1 cellular context compared by ENCODE assay signal in genomic region chr16:3123986-3124886, GRCh38.
A peak's percentile ranks its signal among the peaks of the same experiment; 100 is the strongest.
TF ChIP-seq lines count a peak whose summit lies in the region.

No MANE protein-coding gene starts in this region.

TF ChIP-seq in HEK293, 187 proteins besides CTCF, POLR2A, EP300 and RAD21 (continued from another document and continues in another):
- TF ChIP-seq ZNF18 (tag by site-specific recombination; IDR thresholded peaks at IDR 0.05) (no peak), ZNF560 (tag by site-specific recombination; IDR thresholded peaks at IDR 0.05; ENCODE audit: borderline replicate concordance) (no peak), ZBTB21 (tag by site-specific recombination; IDR thresholded peaks at IDR 0.05) (no peak; the same call in 1 of the 2 replicates), BCL11A (tag by site-specific recombination; IDR thresholded peaks at IDR 0.05; ENCODE audit: low read depth) (no peak), ZNF155 (tag by site-specific recombination; IDR thresholded peaks at IDR 0.05) (no peak), ZNF747 (tag by site-specific recombination; IDR thresholded peaks at IDR 0.05) (no peak), ZNF10 (tag by site-specific recombination; IDR thresholded peaks at IDR 0.05) (peak; percentile 62), ZNF221 (tag by site-specific recombination; IDR thresholded peaks at IDR 0.05; ENCODE audit: borderline replicate concordance) (no peak), TCF7L2 (IDR thresholded peaks at IDR 0.05; ENCODE audit: borderline replicate concordance, low read depth, low read length) (no peak), ZNF585B (tag by site-specific recombination; IDR thresholded peaks at IDR 0.05) (no peak), ZNF513 (tag by site-specific recombination; IDR thresholded peaks at IDR 0.05) (no peak), ZNF138 (tag by site-specific recombination; IDR thresholded peaks at IDR 0.05; ENCODE audit: borderline replicate concordance) (no peak), ZNF501 (tag by site-specific recombination; IDR thresholded peaks at IDR 0.05) (no peak; the same call in none of the 2 replicates), ZNF600 (tag by site-specific recombination; IDR thresholded peaks at IDR 0.05) (peak; percentile 99), ELK4 (IDR thresholded peaks at IDR 0.05; ENCODE audit: borderline replicate concordance, low read depth, low read length) (no peak), ZNF211 (tag by site-specific recombination; IDR thresholded peaks at IDR 0.05; ENCODE audit: low read depth) (no peak), ZNF626 (tag by site-specific recombination; IDR thresholded peaks at IDR 0.05) (no peak), ZNF350 (tag by site-specific recombination; IDR thresholded peaks at IDR 0.05) (no peak), ZNF23 (tag by site-specific recombination; IDR thresholded peaks at IDR 0.05; ENCODE audit: borderline replicate concordance) (no peak), ZNF274 (IDR thresholded peaks at IDR 0.05; ENCODE audit: low read length) (no peak), ZNF274 (tag by site-specific recombination; IDR thresholded peaks at IDR 0.05; ENCODE audit: borderline replicate concordance) (no peak), ZBTB20 (tag by site-specific recombination; IDR thresholded peaks at IDR 0.05) (peak; percentile 100), ZNF19 (tag by site-specific recombination; IDR thresholded peaks at IDR 0.05; ENCODE audit: low read depth) (no peak), ZNF416 (tag by site-specific recombination; IDR thresholded peaks at IDR 0.05) (no peak), ZNF133 (tag by site-specific recombination; IDR thresholded peaks at IDR 0.05) (no peak), ZSCAN16 (tag by site-specific recombination; IDR thresholded peaks at IDR 0.05) (no peak), ZNF701 (tag by site-specific recombination; IDR thresholded peaks at IDR 0.05) (no peak), ZNF777 (tag by site-specific recombination; IDR thresholded peaks at IDR 0.05; ENCODE audit: borderline replicate concordance) (no peak), TRIM28 (IDR thresholded peaks at IDR 0.05; ENCODE audit: borderline replicate concordance, low read length) (no peak), ZNF280D (tag by site-specific recombination; IDR thresholded peaks at IDR 0.05) (no peak), ZNF785 (tag by site-specific recombination; IDR thresholded peaks at IDR 0.05) (no peak), ZBTB8A (tag by site-specific recombination; IDR thresholded peaks at IDR 0.05) (peak; percentile 61), ZBTB26 (tag by site-specific recombination; optimal IDR thresholded peaks at IDR 0.05) (peak; percentile 45), ZNF157 (tag by site-specific recombination; IDR thresholded peaks at IDR 0.05) (no peak), ZNF266 (tag by site-specific recombination; IDR thresholded peaks at IDR 0.05; ENCODE audit: low read depth) (no peak), ZNF140 (tag by site-specific recombination; IDR thresholded peaks at IDR 0.05) (no peak), IKZF3 (tag by site-specific recombination; IDR thresholded peaks at IDR 0.05) (0 out of 2 replicates have a peak, but pooled peaks have one; percentile 58), ZNF16 (tag by site-specific recombination; IDR thresholded peaks at IDR 0.05; ENCODE audit: low read depth) (no peak), ZNF121 (tag by site-specific recombination; IDR thresholded peaks at IDR 0.05) (peak; percentile 23; the same call in 1 of the 2 replicates), ZNF114 (tag by site-specific recombination; IDR thresholded peaks at IDR 0.05) (no peak), ZNF335 (tag by site-specific recombination; conservative IDR thresholded peaks at IDR 0.05) (no peak), ZNF202 (tag by site-specific recombination; IDR thresholded peaks at IDR 0.05; ENCODE audit: borderline replicate concordance) (no peak)
- TF ChIP-seq, protein P1, sequence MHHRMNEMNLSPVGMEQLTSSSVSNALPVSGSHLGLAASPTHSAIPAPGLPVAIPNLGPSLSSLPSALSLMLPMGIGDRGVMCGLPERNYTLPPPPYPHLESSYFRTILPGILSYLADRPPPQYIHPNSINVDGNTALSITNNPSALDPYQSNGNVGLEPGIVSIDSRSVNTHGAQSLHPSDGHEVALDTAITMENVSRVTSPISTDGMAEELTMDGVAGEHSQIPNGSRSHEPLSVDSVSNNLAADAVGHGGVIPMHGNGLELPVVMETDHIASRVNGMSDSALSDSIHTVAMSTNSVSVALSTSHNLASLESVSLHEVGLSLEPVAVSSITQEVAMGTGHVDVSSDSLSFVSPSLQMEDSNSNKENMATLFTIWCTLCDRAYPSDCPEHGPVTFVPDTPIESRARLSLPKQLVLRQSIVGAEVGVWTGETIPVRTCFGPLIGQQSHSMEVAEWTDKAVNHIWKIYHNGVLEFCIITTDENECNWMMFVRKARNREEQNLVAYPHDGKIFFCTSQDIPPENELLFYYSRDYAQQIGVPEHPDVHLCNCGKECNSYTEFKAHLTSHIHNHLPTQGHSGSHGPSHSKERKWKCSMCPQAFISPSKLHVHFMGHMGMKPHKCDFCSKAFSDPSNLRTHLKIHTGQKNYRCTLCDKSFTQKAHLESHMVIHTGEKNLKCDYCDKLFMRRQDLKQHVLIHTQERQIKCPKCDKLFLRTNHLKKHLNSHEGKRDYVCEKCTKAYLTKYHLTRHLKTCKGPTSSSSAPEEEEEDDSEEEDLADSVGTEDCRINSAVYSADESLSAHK (tag by site-specific recombination; IDR thresholded peaks at IDR 0.05), result no peak
- TF ChIP-seq, protein P2, sequence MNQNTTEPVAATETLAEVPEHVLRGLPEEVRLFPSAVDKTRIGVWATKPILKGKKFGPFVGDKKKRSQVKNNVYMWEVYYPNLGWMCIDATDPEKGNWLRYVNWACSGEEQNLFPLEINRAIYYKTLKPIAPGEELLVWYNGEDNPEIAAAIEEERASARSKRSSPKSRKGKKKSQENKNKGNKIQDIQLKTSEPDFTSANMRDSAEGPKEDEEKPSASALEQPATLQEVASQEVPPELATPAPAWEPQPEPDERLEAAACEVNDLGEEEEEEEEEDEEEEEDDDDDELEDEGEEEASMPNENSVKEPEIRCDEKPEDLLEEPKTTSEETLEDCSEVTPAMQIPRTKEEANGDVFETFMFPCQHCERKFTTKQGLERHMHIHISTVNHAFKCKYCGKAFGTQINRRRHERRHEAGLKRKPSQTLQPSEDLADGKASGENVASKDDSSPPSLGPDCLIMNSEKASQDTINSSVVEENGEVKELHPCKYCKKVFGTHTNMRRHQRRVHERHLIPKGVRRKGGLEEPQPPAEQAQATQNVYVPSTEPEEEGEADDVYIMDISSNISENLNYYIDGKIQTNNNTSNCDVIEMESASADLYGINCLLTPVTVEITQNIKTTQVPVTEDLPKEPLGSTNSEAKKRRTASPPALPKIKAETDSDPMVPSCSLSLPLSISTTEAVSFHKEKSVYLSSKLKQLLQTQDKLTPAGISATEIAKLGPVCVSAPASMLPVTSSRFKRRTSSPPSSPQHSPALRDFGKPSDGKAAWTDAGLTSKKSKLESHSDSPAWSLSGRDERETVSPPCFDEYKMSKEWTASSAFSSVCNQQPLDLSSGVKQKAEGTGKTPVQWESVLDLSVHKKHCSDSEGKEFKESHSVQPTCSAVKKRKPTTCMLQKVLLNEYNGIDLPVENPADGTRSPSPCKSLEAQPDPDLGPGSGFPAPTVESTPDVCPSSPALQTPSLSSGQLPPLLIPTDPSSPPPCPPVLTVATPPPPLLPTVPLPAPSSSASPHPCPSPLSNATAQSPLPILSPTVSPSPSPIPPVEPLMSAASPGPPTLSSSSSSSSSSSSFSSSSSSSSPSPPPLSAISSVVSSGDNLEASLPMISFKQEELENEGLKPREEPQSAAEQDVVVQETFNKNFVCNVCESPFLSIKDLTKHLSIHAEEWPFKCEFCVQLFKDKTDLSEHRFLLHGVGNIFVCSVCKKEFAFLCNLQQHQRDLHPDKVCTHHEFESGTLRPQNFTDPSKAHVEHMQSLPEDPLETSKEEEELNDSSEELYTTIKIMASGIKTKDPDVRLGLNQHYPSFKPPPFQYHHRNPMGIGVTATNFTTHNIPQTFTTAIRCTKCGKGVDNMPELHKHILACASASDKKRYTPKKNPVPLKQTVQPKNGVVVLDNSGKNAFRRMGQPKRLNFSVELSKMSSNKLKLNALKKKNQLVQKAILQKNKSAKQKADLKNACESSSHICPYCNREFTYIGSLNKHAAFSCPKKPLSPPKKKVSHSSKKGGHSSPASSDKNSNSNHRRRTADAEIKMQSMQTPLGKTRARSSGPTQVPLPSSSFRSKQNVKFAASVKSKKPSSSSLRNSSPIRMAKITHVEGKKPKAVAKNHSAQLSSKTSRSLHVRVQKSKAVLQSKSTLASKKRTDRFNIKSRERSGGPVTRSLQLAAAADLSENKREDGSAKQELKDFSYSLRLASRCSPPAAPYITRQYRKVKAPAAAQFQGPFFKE (tag by site-specific recombination; IDR thresholded peaks at IDR 0.05; ENCODE audit: borderline replicate concordance), result no peak
- TF ChIP-seq, protein P3, sequence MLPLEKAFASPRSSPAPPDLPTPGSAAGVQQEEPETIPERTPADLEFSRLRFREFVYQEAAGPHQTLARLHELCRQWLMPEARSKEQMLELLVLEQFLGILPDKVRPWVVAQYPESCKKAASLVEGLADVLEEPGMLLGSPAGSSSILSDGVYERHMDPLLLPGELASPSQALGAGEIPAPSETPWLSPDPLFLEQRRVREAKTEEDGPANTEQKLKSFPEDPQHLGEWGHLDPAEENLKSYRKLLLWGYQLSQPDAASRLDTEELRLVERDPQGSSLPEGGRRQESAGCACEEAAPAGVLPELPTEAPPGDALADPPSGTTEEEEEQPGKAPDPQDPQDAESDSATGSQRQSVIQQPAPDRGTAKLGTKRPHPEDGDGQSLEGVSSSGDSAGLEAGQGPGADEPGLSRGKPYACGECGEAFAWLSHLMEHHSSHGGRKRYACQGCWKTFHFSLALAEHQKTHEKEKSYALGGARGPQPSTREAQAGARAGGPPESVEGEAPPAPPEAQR (tag by site-specific recombination; IDR thresholded peaks at IDR 0.05), result no peak
